ENCODE assay signal across 32 cellular contexts in genomic region chr2:40087927-40088326, GRCh38.
"Had no signal": no experiment of that assay in that cellular context is flagged by ENCODE, and none has a peak within 500 bp of the region (broad histone marks: within the 10 kb centered on the region; RNA-seq: fewer than 3 reads in every experiment).

No MANE protein-coding gene starts in this region.

- H3K4me3 ChIP-seq: MG63, Peyer's patch, SJCRH30, SK-N-MC had no signal

- ATAC-seq: activated CD8-positive, alpha-beta memory T cell treated with anti-CD3 and anti-CD28 coated beads, Interleukin-2, amount 10 ng/mL, durations not matched to agents 7 days and 5 days; PC-3 had no signal

- H3K4me1 ChIP-seq: Peyer's patch had no signal

- H3K27ac ChIP-seq: brain microvascular endothelial cell, Peyer's patch, RWPE1, SJCRH30, SK-N-MC, WERI-Rb-1 had no signal

- H3K27me3 ChIP-seq: brain microvascular endothelial cell, MG63, Peyer's patch, SJCRH30 had no signal

- H3K36me3 ChIP-seq: brain microvascular endothelial cell, MG63, Peyer's patch, SJCRH30, WERI-Rb-1 had no signal

- DNase-seq: activated CD4-positive, alpha-beta memory T cell treated with anti-CD3 and anti-CD28 coated beads, Interleukin-2, amount 10 ng/mL, durations not matched to agents 7 days and 5 days; activated CD4-positive, alpha-beta T cell treated with anti-CD3 and anti-CD28 coated beads for 1 hour; activated CD4-positive, alpha-beta T cell treated with anti-CD3 and anti-CD28 coated beads for 48 hours; activated CD4-positive, CD25-positive, alpha-beta regulatory T cell; activated CD8-positive, alpha-beta memory T cell treated with anti-CD3 and anti-CD28 coated beads for 24 hours; activated CD8-positive, alpha-beta memory T cell treated with anti-CD3 and anti-CD28 coated beads, Interleukin-2, amount 10 ng/mL, durations not matched to agents 7 days and 5 days; activated CD8-positive, alpha-beta memory T cell treated with anti-CD3 and anti-CD28 coated beads, Interleukin-2, amount 50 U/mL, for 48 hours; activated effector memory CD4-positive, alpha-beta T cell treated with Interleukin-2 at 50 U/mL for 16 hours; activated naive CD4-positive, alpha-beta T cell treated with anti-CD3 and anti-CD28 coated beads, Interleukin-2, amount 10 ng/mL, durations not matched to agents 7 days and 5 days; activated T-cell treated with anti-CD3 and anti-CD28 coated beads, Interleukin-2, amount 50 U/mL, for 48 hours; amniotic stem cell; aorta; brain microvascular endothelial cell; central memory CD4-positive, alpha-beta T cell; MG63; NCI-H1048; NCI-H1105 treated with DMSO at 0.1 percent for 48 hours; NCI-H1436; NCI-H1694; NCI-H1930; NCI-H2081 treated with DMSO at 0.1 percent for 48 hours; NCI-H345; NCI-H524 treated with DMSO at 0.1 percent for 48 hours; NK-92 treated with Interleukin-12 subunit alpha and Interleukin-12 subunit beta, amount 100 ng/mL, for 24 hours; Peyer's patch; SHP77; SJCRH30; T1000; WERI-Rb-1 had no signal

- H3K9me3 ChIP-seq: Peyer's patch, SJCRH30 had no signal
